1 cellular context compared by ENCODE assay signal in genomic region chr3:47156418-47156817, GRCh38.
TF ChIP-seq lines count a peak whose summit lies in the region.

No MANE protein-coding gene starts in this region.

TF ChIP-seq in IMR-90, 13 proteins besides CTCF, POLR2A, EP300 and RAD21:
- TF ChIP-seq ELK1 (IDR thresholded peaks at IDR 0.05; ENCODE audit: borderline replicate concordance, low read depth, low read length) (no peak), RCOR1 (IDR thresholded peaks at IDR 0.05; ENCODE audit: insufficient replicate concordance, low read length) (no peak), CHD1 (IDR thresholded peaks at IDR 0.05; ENCODE audit: low read depth, low read length) (no peak), CEBPB (IDR thresholded peaks at IDR 0.05; ENCODE audit: low read depth, low read length) (no peak), MAFK (IDR thresholded peaks at IDR 0.05; ENCODE audit: low read depth, low read length) (no peak), MXI1 (IDR thresholded peaks at IDR 0.05; ENCODE audit: borderline replicate concordance, low read depth, low read length) (no peak), USF2 (IDR thresholded peaks at IDR 0.05; ENCODE audit: low read depth, low read length) (no peak), BHLHE40 (IDR thresholded peaks at IDR 0.05; ENCODE audit: low read depth, low read length) (no peak), SMC3 (IDR thresholded peaks at IDR 0.05; ENCODE audit: low read depth, low read length) (no peak), FOS (IDR thresholded peaks at IDR 0.05; ENCODE audit: low read depth, low read length) (no peak), RFX5 (IDR thresholded peaks at IDR 0.05; ENCODE audit: low read depth, low read length) (no peak), MAZ (IDR thresholded peaks at IDR 0.05; ENCODE audit: borderline replicate concordance, low read depth, low read length) (no peak), NFE2L2 (IDR thresholded peaks at IDR 0.05; ENCODE audit: low read depth, low read length) (no peak)
